In the genomic region with DNA sequence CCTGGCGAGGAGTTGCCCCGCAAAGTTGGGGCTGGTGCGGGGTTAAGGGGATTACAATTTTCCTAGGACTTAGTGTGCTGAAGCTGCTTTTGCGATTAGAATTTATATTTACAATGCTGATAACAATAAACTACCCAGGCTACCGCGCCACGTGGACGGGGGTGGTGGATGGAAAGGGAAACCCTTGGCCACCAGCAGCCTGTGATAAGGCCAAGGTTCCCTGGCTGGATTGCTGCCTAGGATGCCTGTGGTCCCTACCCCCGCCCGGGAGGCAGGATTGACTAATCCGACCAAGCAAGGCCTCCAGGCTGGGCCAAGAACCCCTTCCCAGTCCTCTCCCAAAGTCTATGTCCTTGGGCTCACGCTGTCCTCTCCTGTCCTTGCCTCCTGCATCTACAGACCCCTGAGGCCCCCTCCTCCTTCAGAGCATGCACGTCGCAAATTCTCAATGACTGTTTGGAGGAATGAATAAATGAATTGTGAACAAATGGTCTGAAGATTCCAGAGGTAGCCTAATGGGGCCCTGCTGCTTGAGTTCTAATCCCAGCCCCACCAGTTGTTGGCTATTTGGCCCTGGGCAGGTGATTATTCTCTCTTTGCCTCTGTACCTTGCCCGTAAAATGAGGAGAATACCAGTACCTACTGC, we compare ENCODE assay signal across 1 cellular context.
A peak's percentile ranks its signal among the peaks of the same experiment; 100 is the strongest.
TF ChIP-seq lines count a peak whose summit lies in the region.

No MANE protein-coding gene starts in this region.

TF ChIP-seq in K562, 482 proteins besides CTCF, POLR2A, EP300 and RAD21 (continued from another document and continues in another):
- TF ChIP-seq, protein P1, sequence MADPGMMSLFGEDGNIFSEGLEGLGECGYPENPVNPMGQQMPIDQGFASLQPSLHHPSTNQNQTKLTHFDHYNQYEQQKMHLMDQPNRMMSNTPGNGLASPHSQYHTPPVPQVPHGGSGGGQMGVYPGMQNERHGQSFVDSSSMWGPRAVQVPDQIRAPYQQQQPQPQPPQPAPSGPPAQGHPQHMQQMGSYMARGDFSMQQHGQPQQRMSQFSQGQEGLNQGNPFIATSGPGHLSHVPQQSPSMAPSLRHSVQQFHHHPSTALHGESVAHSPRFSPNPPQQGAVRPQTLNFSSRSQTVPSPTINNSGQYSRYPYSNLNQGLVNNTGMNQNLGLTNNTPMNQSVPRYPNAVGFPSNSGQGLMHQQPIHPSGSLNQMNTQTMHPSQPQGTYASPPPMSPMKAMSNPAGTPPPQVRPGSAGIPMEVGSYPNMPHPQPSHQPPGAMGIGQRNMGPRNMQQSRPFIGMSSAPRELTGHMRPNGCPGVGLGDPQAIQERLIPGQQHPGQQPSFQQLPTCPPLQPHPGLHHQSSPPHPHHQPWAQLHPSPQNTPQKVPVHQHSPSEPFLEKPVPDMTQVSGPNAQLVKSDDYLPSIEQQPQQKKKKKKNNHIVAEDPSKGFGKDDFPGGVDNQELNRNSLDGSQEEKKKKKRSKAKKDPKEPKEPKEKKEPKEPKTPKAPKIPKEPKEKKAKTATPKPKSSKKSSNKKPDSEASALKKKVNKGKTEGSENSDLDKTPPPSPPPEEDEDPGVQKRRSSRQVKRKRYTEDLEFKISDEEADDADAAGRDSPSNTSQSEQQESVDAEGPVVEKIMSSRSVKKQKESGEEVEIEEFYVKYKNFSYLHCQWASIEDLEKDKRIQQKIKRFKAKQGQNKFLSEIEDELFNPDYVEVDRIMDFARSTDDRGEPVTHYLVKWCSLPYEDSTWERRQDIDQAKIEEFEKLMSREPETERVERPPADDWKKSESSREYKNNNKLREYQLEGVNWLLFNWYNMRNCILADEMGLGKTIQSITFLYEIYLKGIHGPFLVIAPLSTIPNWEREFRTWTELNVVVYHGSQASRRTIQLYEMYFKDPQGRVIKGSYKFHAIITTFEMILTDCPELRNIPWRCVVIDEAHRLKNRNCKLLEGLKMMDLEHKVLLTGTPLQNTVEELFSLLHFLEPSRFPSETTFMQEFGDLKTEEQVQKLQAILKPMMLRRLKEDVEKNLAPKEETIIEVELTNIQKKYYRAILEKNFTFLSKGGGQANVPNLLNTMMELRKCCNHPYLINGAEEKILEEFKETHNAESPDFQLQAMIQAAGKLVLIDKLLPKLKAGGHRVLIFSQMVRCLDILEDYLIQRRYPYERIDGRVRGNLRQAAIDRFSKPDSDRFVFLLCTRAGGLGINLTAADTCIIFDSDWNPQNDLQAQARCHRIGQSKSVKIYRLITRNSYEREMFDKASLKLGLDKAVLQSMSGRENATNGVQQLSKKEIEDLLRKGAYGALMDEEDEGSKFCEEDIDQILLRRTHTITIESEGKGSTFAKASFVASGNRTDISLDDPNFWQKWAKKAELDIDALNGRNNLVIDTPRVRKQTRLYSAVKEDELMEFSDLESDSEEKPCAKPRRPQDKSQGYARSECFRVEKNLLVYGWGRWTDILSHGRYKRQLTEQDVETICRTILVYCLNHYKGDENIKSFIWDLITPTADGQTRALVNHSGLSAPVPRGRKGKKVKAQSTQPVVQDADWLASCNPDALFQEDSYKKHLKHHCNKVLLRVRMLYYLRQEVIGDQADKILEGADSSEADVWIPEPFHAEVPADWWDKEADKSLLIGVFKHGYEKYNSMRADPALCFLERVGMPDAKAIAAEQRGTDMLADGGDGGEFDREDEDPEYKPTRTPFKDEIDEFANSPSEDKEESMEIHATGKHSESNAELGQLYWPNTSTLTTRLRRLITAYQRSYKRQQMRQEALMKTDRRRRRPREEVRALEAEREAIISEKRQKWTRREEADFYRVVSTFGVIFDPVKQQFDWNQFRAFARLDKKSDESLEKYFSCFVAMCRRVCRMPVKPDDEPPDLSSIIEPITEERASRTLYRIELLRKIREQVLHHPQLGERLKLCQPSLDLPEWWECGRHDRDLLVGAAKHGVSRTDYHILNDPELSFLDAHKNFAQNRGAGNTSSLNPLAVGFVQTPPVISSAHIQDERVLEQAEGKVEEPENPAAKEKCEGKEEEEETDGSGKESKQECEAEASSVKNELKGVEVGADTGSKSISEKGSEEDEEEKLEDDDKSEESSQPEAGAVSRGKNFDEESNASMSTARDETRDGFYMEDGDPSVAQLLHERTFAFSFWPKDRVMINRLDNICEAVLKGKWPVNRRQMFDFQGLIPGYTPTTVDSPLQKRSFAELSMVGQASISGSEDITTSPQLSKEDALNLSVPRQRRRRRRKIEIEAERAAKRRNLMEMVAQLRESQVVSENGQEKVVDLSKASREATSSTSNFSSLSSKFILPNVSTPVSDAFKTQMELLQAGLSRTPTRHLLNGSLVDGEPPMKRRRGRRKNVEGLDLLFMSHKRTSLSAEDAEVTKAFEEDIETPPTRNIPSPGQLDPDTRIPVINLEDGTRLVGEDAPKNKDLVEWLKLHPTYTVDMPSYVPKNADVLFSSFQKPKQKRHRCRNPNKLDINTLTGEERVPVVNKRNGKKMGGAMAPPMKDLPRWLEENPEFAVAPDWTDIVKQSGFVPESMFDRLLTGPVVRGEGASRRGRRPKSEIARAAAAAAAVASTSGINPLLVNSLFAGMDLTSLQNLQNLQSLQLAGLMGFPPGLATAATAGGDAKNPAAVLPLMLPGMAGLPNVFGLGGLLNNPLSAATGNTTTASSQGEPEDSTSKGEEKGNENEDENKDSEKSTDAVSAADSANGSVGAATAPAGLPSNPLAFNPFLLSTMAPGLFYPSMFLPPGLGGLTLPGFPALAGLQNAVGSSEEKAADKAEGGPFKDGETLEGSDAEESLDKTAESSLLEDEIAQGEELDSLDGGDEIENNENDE (IDR thresholded peaks at IDR 0.05; ENCODE audit: low read depth, low read length), result no peak
- TF ChIP-seq, protein P2, sequence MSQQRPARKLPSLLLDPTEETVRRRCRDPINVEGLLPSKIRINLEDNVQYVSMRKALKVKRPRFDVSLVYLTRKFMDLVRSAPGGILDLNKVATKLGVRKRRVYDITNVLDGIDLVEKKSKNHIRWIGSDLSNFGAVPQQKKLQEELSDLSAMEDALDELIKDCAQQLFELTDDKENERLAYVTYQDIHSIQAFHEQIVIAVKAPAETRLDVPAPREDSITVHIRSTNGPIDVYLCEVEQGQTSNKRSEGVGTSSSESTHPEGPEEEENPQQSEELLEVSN (IDR thresholded peaks at IDR 0.05; ENCODE audit: borderline replicate concordance in 1 of 2, extremely low read depth in 1 of 2, insufficient read depth in 1 of 2, insufficient read length in 1 of 2, low read depth in 1 of 2, low read length in 1 of 2, poor library complexity in 1 of 2, severe bottlenecking in 1 of 2), result peak in 1 of 2 experiments; percentile 33
- TF ChIP-seq CBFA2T2 (conservative IDR thresholded peaks at IDR 0.05) (peak; percentile 24; the same call in 1 of the 2 replicates), CTBP1 (IDR thresholded peaks at IDR 0.05; ENCODE audit: borderline replicate concordance) (peak; percentile 29; the same call in 1 of the 2 replicates), CREM (IDR thresholded peaks at IDR 0.05; ENCODE audit: low read depth) (no peak), SOX6 (IDR thresholded peaks at IDR 0.05) (peak; percentile 30; the same call in 1 of the 2 replicates), FOXK2 (conservative IDR thresholded peaks at IDR 0.05 in 1 of 2, IDR thresholded peaks at IDR 0.05 in 1 of 2; ENCODE audit: low read depth in 2 of 2) (0 out of 4 replicates have a peak, but pooled peaks of 1 of the 2 experiments have one; percentile 9), TCF3 (CRISPR knock-in tag; IDR thresholded peaks at IDR 0.05) (peak; percentile 39), EHMT2 (IDR thresholded peaks at IDR 0.05) (no peak), TGIF2 (CRISPR knock-in tag; IDR thresholded peaks at IDR 0.05) (no peak), TEAD1 (CRISPR knock-in tag; IDR thresholded peaks at IDR 0.05) (no peak), MAZ (CRISPR knock-in tag; conservative IDR thresholded peaks at IDR 0.05 in 1 of 2, IDR thresholded peaks at IDR 0.05 in 1 of 2) (peak in 1 of 2 experiments; percentile 28; a peak in 3 of 4 replicates), BCL6 (CRISPR knock-in tag; IDR thresholded peaks at IDR 0.05) (0 out of 2 replicates have a peak, but pooled peaks have one; percentile 8), CXXC5 (CRISPR knock-in tag; IDR thresholded peaks at IDR 0.05) (0 out of 2 replicates have a peak, but pooled peaks have one; percentile 14), SIX5 (IDR thresholded peaks at IDR 0.05; ENCODE audit: borderline replicate concordance in 1 of 2, insufficient read depth in 1 of 2, low read depth in 1 of 2, low read length in 2 of 2) (no peak), ZNF764 (CRISPR knock-in tag; IDR thresholded peaks at IDR 0.05; ENCODE audit: low read depth) (no peak), NFIC (IDR thresholded peaks at IDR 0.05) (peak; percentile 24; the same call in 1 of the 2 replicates), JUND (IDR thresholded peaks at IDR 0.05; ENCODE audit: borderline replicate concordance, low read depth, low read length) (peak; percentile 16; the same call in 1 of the 2 replicates), JUND (tag; IDR thresholded peaks at IDR 0.05; ENCODE audit: borderline replicate concordance, low read depth, low read length) (no peak), KDM1A (IDR thresholded peaks at IDR 0.05) (0 out of 4 replicates have a peak, but pooled peaks have one; percentile 22 to 47), ZFX (CRISPR knock-in tag; IDR thresholded peaks at IDR 0.05) (no peak; the same call in 1 of the 2 replicates)
- TF ChIP-seq, protein P3, sequence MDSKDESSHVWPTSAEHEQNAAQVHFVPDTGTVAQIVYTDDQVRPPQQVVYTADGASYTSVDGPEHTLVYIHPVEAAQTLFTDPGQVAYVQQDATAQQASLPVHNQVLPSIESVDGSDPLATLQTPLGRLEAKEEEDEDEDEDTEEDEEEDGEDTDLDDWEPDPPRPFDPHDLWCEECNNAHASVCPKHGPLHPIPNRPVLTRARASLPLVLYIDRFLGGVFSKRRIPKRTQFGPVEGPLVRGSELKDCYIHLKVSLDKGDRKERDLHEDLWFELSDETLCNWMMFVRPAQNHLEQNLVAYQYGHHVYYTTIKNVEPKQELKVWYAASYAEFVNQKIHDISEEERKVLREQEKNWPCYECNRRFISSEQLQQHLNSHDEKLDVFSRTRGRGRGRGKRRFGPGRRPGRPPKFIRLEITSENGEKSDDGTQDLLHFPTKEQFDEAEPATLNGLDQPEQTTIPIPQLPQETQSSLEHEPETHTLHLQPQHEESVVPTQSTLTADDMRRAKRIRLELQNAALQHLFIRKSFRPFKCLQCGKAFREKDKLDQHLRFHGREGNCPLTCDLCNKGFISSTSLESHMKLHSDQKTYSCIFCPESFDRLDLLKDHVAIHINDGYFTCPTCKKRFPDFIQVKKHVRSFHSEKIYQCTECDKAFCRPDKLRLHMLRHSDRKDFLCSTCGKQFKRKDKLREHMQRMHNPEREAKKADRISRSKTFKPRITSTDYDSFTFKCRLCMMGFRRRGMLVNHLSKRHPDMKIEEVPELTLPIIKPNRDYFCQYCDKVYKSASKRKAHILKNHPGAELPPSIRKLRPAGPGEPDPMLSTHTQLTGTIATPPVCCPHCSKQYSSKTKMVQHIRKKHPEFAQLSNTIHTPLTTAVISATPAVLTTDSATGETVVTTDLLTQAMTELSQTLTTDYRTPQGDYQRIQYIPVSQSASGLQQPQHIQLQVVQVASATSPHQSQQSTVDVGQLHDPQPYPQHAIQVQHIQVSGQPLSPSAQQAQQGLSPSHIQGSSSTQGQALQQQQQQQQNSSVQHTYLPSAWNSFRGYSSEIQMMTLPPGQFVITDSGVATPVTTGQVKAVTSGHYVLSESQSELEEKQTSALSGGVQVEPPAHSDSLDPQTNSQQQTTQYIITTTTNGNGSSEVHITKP (IDR thresholded peaks at IDR 0.05; ENCODE audit: partially characterized antibody), result peak; percentile 80
- TF ChIP-seq, protein P4, sequence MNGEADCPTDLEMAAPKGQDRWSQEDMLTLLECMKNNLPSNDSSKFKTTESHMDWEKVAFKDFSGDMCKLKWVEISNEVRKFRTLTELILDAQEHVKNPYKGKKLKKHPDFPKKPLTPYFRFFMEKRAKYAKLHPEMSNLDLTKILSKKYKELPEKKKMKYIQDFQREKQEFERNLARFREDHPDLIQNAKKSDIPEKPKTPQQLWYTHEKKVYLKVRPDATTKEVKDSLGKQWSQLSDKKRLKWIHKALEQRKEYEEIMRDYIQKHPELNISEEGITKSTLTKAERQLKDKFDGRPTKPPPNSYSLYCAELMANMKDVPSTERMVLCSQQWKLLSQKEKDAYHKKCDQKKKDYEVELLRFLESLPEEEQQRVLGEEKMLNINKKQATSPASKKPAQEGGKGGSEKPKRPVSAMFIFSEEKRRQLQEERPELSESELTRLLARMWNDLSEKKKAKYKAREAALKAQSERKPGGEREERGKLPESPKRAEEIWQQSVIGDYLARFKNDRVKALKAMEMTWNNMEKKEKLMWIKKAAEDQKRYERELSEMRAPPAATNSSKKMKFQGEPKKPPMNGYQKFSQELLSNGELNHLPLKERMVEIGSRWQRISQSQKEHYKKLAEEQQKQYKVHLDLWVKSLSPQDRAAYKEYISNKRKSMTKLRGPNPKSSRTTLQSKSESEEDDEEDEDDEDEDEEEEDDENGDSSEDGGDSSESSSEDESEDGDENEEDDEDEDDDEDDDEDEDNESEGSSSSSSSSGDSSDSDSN (IDR thresholded peaks at IDR 0.05; ENCODE audit: borderline replicate concordance in 1 of 2, low read depth in 2 of 2, low read length in 2 of 2), result peak; percentile 85 to 99; a peak in 3 of 4 replicates
- TF ChIP-seq, protein P5, sequence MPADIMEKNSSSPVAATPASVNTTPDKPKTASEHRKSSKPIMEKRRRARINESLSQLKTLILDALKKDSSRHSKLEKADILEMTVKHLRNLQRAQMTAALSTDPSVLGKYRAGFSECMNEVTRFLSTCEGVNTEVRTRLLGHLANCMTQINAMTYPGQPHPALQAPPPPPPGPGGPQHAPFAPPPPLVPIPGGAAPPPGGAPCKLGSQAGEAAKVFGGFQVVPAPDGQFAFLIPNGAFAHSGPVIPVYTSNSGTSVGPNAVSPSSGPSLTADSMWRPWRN (IDR thresholded peaks at IDR 0.05; ENCODE audit: low read depth), result peak; percentile 47; the same call in 1 of the 2 replicates
- TF ChIP-seq, protein P6, sequence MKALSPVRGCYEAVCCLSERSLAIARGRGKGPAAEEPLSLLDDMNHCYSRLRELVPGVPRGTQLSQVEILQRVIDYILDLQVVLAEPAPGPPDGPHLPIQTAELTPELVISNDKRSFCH (CRISPR knock-in tag; IDR thresholded peaks at IDR 0.05), result no peak
- TF ChIP-seq, protein P6 (tag; IDR thresholded peaks at IDR 0.05), result 0 out of 2 replicates have a peak, but pooled peaks have one; percentile 29
- TF ChIP-seq, protein P7, sequence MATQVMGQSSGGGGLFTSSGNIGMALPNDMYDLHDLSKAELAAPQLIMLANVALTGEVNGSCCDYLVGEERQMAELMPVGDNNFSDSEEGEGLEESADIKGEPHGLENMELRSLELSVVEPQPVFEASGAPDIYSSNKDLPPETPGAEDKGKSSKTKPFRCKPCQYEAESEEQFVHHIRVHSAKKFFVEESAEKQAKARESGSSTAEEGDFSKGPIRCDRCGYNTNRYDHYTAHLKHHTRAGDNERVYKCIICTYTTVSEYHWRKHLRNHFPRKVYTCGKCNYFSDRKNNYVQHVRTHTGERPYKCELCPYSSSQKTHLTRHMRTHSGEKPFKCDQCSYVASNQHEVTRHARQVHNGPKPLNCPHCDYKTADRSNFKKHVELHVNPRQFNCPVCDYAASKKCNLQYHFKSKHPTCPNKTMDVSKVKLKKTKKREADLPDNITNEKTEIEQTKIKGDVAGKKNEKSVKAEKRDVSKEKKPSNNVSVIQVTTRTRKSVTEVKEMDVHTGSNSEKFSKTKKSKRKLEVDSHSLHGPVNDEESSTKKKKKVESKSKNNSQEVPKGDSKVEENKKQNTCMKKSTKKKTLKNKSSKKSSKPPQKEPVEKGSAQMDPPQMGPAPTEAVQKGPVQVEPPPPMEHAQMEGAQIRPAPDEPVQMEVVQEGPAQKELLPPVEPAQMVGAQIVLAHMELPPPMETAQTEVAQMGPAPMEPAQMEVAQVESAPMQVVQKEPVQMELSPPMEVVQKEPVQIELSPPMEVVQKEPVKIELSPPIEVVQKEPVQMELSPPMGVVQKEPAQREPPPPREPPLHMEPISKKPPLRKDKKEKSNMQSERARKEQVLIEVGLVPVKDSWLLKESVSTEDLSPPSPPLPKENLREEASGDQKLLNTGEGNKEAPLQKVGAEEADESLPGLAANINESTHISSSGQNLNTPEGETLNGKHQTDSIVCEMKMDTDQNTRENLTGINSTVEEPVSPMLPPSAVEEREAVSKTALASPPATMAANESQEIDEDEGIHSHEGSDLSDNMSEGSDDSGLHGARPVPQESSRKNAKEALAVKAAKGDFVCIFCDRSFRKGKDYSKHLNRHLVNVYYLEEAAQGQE (CRISPR knock-in tag; IDR thresholded peaks at IDR 0.05; ENCODE audit: low read depth), result no peak
